ENCODE assay signal across 16 cellular contexts in the genomic region with DNA sequence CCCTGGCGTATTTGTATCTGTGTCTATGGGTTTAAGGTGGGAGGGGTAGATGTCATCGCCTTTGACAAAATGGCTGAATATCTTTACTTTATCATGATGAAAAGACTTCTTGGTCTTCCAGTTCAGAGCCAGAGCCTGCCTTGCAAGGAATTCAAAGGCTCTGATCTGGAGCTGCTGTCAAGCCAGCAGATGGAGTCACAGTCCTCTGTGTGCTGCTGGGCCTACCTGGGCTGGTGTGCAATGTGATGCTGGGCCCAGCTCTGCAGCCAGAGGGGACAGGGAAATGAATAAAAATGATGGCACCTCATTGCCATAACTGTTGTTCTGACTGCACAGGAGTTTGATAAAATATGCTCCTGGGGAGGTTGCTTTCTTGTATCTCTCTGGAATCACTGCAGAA. TPM values are rescaled to one million over a fixed set of nuclear protein-coding genes. Genes with fewer than 3 reads are reported as not detected.
DNase-seq lines count a peak whose midpoint lies in the region; ATAC-seq and TF ChIP-seq lines count a peak whose summit lies in the region.
"Had no signal": no experiment of that assay in that cellular context is flagged by ENCODE, and none has a peak within 500 bp of the region (broad histone marks: within the 10 kb centered on the region; RNA-seq: fewer than 3 reads in every experiment).

No MANE protein-coding gene starts in this region.

- no peak overlapping the region for H3K9ac ChIP-seq in parathyroid adenoma
- H3K9ac ChIP-seq in smooth muscle cell (ENCODE audit: low read depth): no peak overlapping the region
- H3K9ac ChIP-seq: GM23248 had no signal

- no peaks in the 10 kb centered on the region for H3F3A ChIP-seq in smooth muscle cell (ENCODE audit: low read depth)

- no peaks in the 10 kb centered on the region for H3K9me3 ChIP-seq in RWPE2 (ENCODE audit: severe bottlenecking)
- no peaks in the 10 kb centered on the region for H3K9me3 ChIP-seq in parathyroid adenoma (ENCODE audit: control insufficient read depth, low read length)
- no peaks in the 10 kb centered on the region for H3K9me3 ChIP-seq in smooth muscle cell (replicated peaks; ENCODE audit: low read depth)
- H3K9me3 ChIP-seq: upper lobe of right lung had no signal

- TF ChIP-seq CTCF in RWPE2 (IDR thresholded peaks at IDR 0.05; ENCODE audit: poor library complexity, severe bottlenecking) (peak; percentile 7), parathyroid adenoma (IDR thresholded peaks at IDR 0.05) (peak; percentile 35), smooth muscle cell (IDR thresholded peaks at IDR 0.05; ENCODE audit: borderline replicate concordance, insufficient read depth, poor library complexity, severe bottlenecking) (no peak)

- H3K27me3 ChIP-seq in RWPE2 (ENCODE audit: insufficient read depth, poor library complexity, severe bottlenecking): no peaks in the 10 kb centered on the region
- H3K27me3 ChIP-seq in parathyroid adenoma (ENCODE audit: control insufficient read depth, insufficient read depth, low read length): no peaks in the 10 kb centered on the region
- H3K27me3 ChIP-seq in smooth muscle cell (ENCODE audit: low read depth): no peaks in the 10 kb centered on the region
- H3K27me3 ChIP-seq: upper lobe of right lung had no signal

- no peak overlapping the region for H3K4me3 ChIP-seq in RWPE2 (ENCODE audit: severe bottlenecking)
- no peak overlapping the region for H3K4me3 ChIP-seq in parathyroid adenoma (ENCODE audit: low read depth, low read length)
- H3K4me3 ChIP-seq in smooth muscle cell: no peak overlapping the region
- H3K4me3 ChIP-seq: GM23248, upper lobe of right lung had no signal

- no peaks in the 10 kb centered on the region for H3K4me1 ChIP-seq in RWPE2 (ENCODE audit: insufficient read depth, poor library complexity, severe bottlenecking)
- no peaks in the 10 kb centered on the region for H3K4me1 ChIP-seq in parathyroid adenoma
- H3K4me1 ChIP-seq in smooth muscle cell (ENCODE audit: low read depth): peaks cover 7% of the 10 kb centered on the region
- H3K4me1 ChIP-seq: upper lobe of right lung had no signal

- WGBS in smooth muscle cell (ENCODE audit: low lambda C conversion rate): 69% methylated on average over 2 of the region's 2 CpGs

- H3K4me2 ChIP-seq in parathyroid adenoma (ENCODE audit: low read length): no peak overlapping the region
- no peak overlapping the region for H3K4me2 ChIP-seq in smooth muscle cell

- H3K79me2 ChIP-seq in parathyroid adenoma (no peaks in the 10 kb centered on the region), smooth muscle cell (ENCODE audit: low read depth) (no peaks in the 10 kb centered on the region)

- no peak overlapping the region for H3K27ac ChIP-seq in RWPE2 (ENCODE audit: poor library complexity, severe bottlenecking)
- H3K27ac ChIP-seq in parathyroid adenoma: no peak overlapping the region
- no peak overlapping the region for H3K27ac ChIP-seq in smooth muscle cell (ENCODE audit: low read depth)
- H3K27ac ChIP-seq: GM23248, HL-60, upper lobe of right lung had no signal

- H2AFZ ChIP-seq in parathyroid adenoma (no peak overlapping the region), smooth muscle cell (ENCODE audit: low read depth) (no peak overlapping the region)
- H2AFZ ChIP-seq: GM23248 had no signal

- peak in 2 of 3 experiments; percentile 13 to 26 for DNase-seq in NCI-H1417 (lab: John Stamatoyannopoulos, UW)
- DNase-seq in NCI-H1417 treated with DMSO at 0.1 percent for 48 hours (lab: John Stamatoyannopoulos, UW): no peak
- DNase-seq in RWPE2 (ENCODE audit: low spot score): no peak
- DNase-seq in stimulated activated CD4-positive, alpha-beta T cell treated with anti-CD3 and anti-CD28 coated beads, Interleukin-15, amount 100 ng/mL, for 24 hours: no peak
- DNase-seq in smooth muscle cell (lab: John Stamatoyannopoulos, UW; ENCODE audit: unreplicated experiment): no peak
- DNase-seq in iPS-NIHi11 (ENCODE audit: low spot score): no peak
- DNase-seq: activated naive CD4-positive, alpha-beta T cell treated with Interleukin-2 at 50 U/mL for 16 hours; COR-L47; GM23248; mesenchymal stem cell; NCI-H345; stimulated activated CD8-positive, alpha-beta memory T cell treated with anti-CD3 and anti-CD28 coated beads, Interleukin-4, amount 100 ng/mL, for 48 hours; upper lobe of right lung had no signal

- no peaks in the 10 kb centered on the region for H4K20me1 ChIP-seq in smooth muscle cell (ENCODE audit: low read depth)

- ATAC-seq in RWPE2 (ENCODE audit: low read depth) (peak; percentile 65; the same call in 1 of the 3 replicates), esophagus mucosa (peak; percentile 66)
- ATAC-seq: upper lobe of right lung had no signal

- H3K36me3 ChIP-seq in RWPE2 (ENCODE audit: low read depth) (no peaks in the 10 kb centered on the region), parathyroid adenoma (ENCODE audit: control insufficient read depth, insufficient read depth, low read length) (no peaks in the 10 kb centered on the region), smooth muscle cell (ENCODE audit: low read depth) (no peaks in the 10 kb centered on the region)
- H3K36me3 ChIP-seq: upper lobe of right lung had no signal

RNA-seq across cellular contexts. Expression of a gene that starts 20.2 kb away (rescaled TPM):
- 176 TPM for total RNA-seq in esophagus mucosa
- 263 and 317 TPM in 2 replicates for total RNA-seq in smooth muscle cell
- 136 and 157 TPM in 2 replicates for polyA plus RNA-seq in smooth muscle cell

RNA-seq across cellular contexts. Expression of a gene that starts 52.4 kb away (rescaled TPM):
- 125 TPM for total RNA-seq in esophagus mucosa
- total RNA-seq in smooth muscle cell: 98.0 and 100 TPM in 2 replicates
- polyA plus RNA-seq in smooth muscle cell: 44.0 and 48.7 TPM in 2 replicates

Comparison
In these comparisons a context has a peak if more than half of its experiments do, and no peak if none do; other contexts are left out.
1. DNase-seq: peak in NCI-H1417 (2 of 3); none in NCI-H1417 treated with DMSO at 0.1 percent for 48 hours (single experiment), RWPE2 (single experiment), stimulated activated CD4-positive, alpha-beta T cell treated with anti-CD3 and anti-CD28 coated beads, Interleukin-15, amount 100 ng/mL, for 24 hours (single experiment), smooth muscle cell (single experiment) and iPS-NIHi11 (single experiment).